Comparison of ENCODE assay signal across 19 cellular contexts in genomic region chr14:62800577-62800976, GRCh38.
DNase-seq lines count a peak whose midpoint lies in the region; TF ChIP-seq lines count a peak whose summit lies in the region.
"Had no signal": no experiment of that assay in that cellular context is flagged by ENCODE, and none has a peak within 500 bp of the region (broad histone marks: within the 10 kb centered on the region; RNA-seq: fewer than 3 reads in every experiment).

No MANE protein-coding gene starts in this region.

- H3K9ac ChIP-seq in smooth muscle cell (ENCODE audit: low read depth) = no peak overlapping the region

- no peaks in the 10 kb centered on the region for H4K20me1 ChIP-seq in smooth muscle cell (ENCODE audit: low read depth)

- peaks cover 5% of the 10 kb centered on the region for H3K4me1 ChIP-seq in smooth muscle cell (ENCODE audit: low read depth)
- H3K4me1 ChIP-seq: HAP-1 had no signal

- H3K79me2 ChIP-seq in smooth muscle cell (ENCODE audit: low read depth) = no peaks in the 10 kb centered on the region

- no peak overlapping the region for H3K27ac ChIP-seq in smooth muscle cell (ENCODE audit: low read depth)
- H3K27ac ChIP-seq: PC-9 had no signal

- H3K9me3 ChIP-seq in smooth muscle cell (replicated peaks; ENCODE audit: low read depth) = no peaks in the 10 kb centered on the region
- H3K9me3 ChIP-seq: HAP-1, MG63 had no signal

- 70% methylated on average over 3 of the region's 3 CpGs for WGBS in smooth muscle cell (ENCODE audit: low lambda C conversion rate)

- H3K4me3 ChIP-seq in smooth muscle cell = no peak overlapping the region
- H3K4me3 ChIP-seq: GM23338, HAP-1, MG63, PC-9 had no signal

- H2AFZ ChIP-seq in smooth muscle cell (ENCODE audit: low read depth) = peak overlapping the region; percentile 54
- H2AFZ ChIP-seq: GM23338, PC-9 had no signal

- H3F3A ChIP-seq in smooth muscle cell (ENCODE audit: low read depth) = no peaks in the 10 kb centered on the region

- no peaks in the 10 kb centered on the region for H3K27me3 ChIP-seq in smooth muscle cell (ENCODE audit: low read depth)
- H3K27me3 ChIP-seq: MG63 had no signal

- no peak overlapping the region for H3K4me2 ChIP-seq in smooth muscle cell
- H3K4me2 ChIP-seq: GM23338, PC-9 had no signal

- no peaks in the 10 kb centered on the region for H3K36me3 ChIP-seq in smooth muscle cell (ENCODE audit: low read depth)
- H3K36me3 ChIP-seq: HAP-1, MG63 had no signal

- TF ChIP-seq CTCF in smooth muscle cell (IDR thresholded peaks at IDR 0.05; ENCODE audit: borderline replicate concordance, insufficient read depth, poor library complexity, severe bottlenecking) = no peak

- DNase-seq in NCI-H345 (lab: John Stamatoyannopoulos, UW) (peak; percentile 3), NCI-H345 treated with DMSO at 0.1 percent for 48 hours (lab: John Stamatoyannopoulos, UW; ENCODE audit: unreplicated experiment) (no peak), DMS53 treated with DMSO at 0.1 percent for 48 hours (lab: John Stamatoyannopoulos, UW; ENCODE audit: unreplicated experiment) (peak; percentile 68), NCI-H748 treated with DMSO at 0.1 percent for 48 hours (lab: John Stamatoyannopoulos, UW) (peak; percentile 27), smooth muscle cell (lab: John Stamatoyannopoulos, UW; ENCODE audit: unreplicated experiment) (no peak), midbrain (lab: John Stamatoyannopoulos, UW) (no peak), NCI-H526 treated with DMSO at 0.1 percent for 48 hours (lab: John Stamatoyannopoulos, UW) (no peak)
- DNase-seq: CD4-positive, CD25-positive, alpha-beta regulatory T cell; COR-L47; Karpas-422; MG63; NCI-H1436; NCI-H2171 treated with DMSO at 0.1 percent for 48 hours; NCI-H446 treated with DMSO at 0.1 percent for 48 hours; PC-9; RPMI8226; T1000 had no signal

Comparison
In these comparisons a context has a peak if more than half of its experiments do, and no peak if none do; other contexts are left out.
1. DNase-seq: peak in NCI-H345 (single experiment), DMS53 treated with DMSO at 0.1 percent for 48 hours (single experiment) and NCI-H748 treated with DMSO at 0.1 percent for 48 hours (single experiment); none in NCI-H345 treated with DMSO at 0.1 percent for 48 hours (single experiment), smooth muscle cell (single experiment), midbrain (single experiment) and NCI-H526 treated with DMSO at 0.1 percent for 48 hours (single experiment).